In the genomic region with DNA sequence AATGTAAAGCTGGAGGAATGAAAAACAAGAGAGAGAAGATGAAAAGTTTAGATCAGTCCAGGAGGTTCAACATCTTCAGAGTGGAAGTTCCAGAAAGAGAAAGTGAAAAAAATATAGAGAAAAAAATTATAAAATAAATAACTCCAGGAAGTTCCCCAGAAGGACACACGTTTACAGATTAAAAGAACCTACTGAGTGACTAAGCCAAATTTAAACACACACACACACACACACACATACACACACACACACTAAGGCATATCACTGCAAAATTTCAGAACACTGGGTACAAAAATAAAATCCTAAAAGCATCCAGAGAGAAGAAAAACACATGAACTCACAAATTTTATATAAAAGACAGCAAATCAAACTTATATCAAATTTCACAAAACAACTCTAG, we compare ENCODE assay signal across 2 cellular contexts.
TF ChIP-seq lines count a peak whose summit lies in the region.

No MANE protein-coding gene starts in this region.

TF ChIP-seq in SK-N-SH, 30 proteins besides CTCF, POLR2A, EP300 and RAD21 (continued from another document):
- TF ChIP-seq, protein P1, sequence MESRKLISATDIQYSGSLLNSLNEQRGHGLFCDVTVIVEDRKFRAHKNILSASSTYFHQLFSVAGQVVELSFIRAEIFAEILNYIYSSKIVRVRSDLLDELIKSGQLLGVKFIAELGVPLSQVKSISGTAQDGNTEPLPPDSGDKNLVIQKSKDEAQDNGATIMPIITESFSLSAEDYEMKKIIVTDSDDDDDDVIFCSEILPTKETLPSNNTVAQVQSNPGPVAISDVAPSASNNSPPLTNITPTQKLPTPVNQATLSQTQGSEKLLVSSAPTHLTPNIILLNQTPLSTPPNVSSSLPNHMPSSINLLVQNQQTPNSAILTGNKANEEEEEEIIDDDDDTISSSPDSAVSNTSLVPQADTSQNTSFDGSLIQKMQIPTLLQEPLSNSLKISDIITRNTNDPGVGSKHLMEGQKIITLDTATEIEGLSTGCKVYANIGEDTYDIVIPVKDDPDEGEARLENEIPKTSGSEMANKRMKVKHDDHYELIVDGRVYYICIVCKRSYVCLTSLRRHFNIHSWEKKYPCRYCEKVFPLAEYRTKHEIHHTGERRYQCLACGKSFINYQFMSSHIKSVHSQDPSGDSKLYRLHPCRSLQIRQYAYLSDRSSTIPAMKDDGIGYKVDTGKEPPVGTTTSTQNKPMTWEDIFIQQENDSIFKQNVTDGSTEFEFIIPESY (IDR thresholded peaks at IDR 0.05; ENCODE audit: borderline replicate concordance, low read depth), result no peak
- no peak for TF ChIP-seq RFX5 (IDR thresholded peaks at IDR 0.05; ENCODE audit: low read length)
- TF ChIP-seq GATA2 (CRISPR knock-in tag; IDR thresholded peaks at IDR 0.05), result no peak
- no peak for TF ChIP-seq TCF12 (IDR thresholded peaks at IDR 0.05)
- TF ChIP-seq MEF2A (IDR thresholded peaks at IDR 0.05; ENCODE audit: borderline replicate concordance, low read depth), result no peak
- TF ChIP-seq TEAD4 (IDR thresholded peaks at IDR 0.05; ENCODE audit: borderline replicate concordance, insufficient read depth), result no peak

TF ChIP-seq in SK-N-SH treated with all-trans-retinoic acid at 6 μM for 48 hours, 23 proteins besides CTCF, POLR2A, EP300 and RAD21 (continued from another document):
- TF ChIP-seq ISL1 (CRISPR knock-in tag; IDR thresholded peaks at IDR 0.05) (no peak), TOX (CRISPR knock-in tag; IDR thresholded peaks at IDR 0.05; ENCODE audit: borderline replicate concordance) (no peak), BACH2 (CRISPR knock-in tag; IDR thresholded peaks at IDR 0.05; ENCODE audit: borderline replicate concordance) (no peak), ARNTL (CRISPR knock-in tag; IDR thresholded peaks at IDR 0.05; ENCODE audit: borderline replicate concordance, low read depth) (no peak)
- TF ChIP-seq, protein P2, sequence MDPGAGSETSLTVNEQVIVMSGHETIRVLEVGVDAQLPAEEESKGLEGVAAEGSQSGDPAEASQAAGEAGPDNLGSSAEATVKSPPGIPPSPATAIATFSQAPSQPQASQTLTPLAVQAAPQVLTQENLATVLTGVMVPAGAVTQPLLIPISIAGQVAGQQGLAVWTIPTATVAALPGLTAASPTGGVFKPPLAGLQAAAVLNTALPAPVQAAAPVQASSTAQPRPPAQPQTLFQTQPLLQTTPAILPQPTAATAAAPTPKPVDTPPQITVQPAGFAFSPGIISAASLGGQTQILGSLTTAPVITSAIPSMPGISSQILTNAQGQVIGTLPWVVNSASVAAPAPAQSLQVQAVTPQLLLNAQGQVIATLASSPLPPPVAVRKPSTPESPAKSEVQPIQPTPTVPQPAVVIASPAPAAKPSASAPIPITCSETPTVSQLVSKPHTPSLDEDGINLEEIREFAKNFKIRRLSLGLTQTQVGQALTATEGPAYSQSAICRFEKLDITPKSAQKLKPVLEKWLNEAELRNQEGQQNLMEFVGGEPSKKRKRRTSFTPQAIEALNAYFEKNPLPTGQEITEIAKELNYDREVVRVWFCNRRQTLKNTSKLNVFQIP (CRISPR knock-in tag; IDR thresholded peaks at IDR 0.05; ENCODE audit: borderline replicate concordance, low read depth), result no peak
- TF ChIP-seq, protein P3, sequence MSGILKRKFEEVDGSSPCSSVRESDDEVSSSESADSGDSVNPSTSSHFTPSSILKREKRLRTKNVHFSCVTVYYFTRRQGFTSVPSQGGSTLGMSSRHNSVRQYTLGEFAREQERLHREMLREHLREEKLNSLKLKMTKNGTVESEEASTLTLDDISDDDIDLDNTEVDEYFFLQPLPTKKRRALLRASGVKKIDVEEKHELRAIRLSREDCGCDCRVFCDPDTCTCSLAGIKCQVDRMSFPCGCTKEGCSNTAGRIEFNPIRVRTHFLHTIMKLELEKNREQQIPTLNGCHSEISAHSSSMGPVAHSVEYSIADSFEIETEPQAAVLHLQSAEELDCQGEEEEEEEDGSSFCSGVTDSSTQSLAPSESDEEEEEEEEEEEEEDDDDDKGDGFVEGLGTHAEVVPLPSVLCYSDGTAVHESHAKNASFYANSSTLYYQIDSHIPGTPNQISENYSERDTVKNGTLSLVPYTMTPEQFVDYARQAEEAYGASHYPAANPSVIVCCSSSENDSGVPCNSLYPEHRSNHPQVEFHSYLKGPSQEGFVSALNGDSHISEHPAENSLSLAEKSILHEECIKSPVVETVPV (CRISPR knock-in tag; IDR thresholded peaks at IDR 0.05), result no peak
